16 cellular contexts compared by ENCODE assay signal in genomic region chr3:178699810-178700209, GRCh38.
DNase-seq lines count a peak whose midpoint lies in the region; ATAC-seq and TF ChIP-seq lines count a peak whose summit lies in the region.
"Had no signal": no experiment of that assay in that cellular context is flagged by ENCODE, and none has a peak within 500 bp of the region (broad histone marks: within the 10 kb centered on the region; RNA-seq: fewer than 3 reads in every experiment).

No MANE protein-coding gene starts in this region.

- no peak overlapping the region for H3K4me3 ChIP-seq in adipocyte (ENCODE audit: low read length)
- H3K4me3 ChIP-seq in colonic mucosa: no peak overlapping the region
- H3K4me3 ChIP-seq: hepatocyte, transverse colon had no signal

- H3K9ac ChIP-seq in adipocyte (ENCODE audit: low read length) (no peak overlapping the region), colonic mucosa (ENCODE audit: low read depth in 2 of 2, low read length in 2 of 2) (no peak overlapping the region)

- intact Hi-C loops in colonic mucosa (cut with DNase I): no loop called here

- ATAC-seq in GM21447 (IDR thresholded peaks at IDR 0.05; ENCODE audit: unreplicated experiment): peak; percentile 57
- no peak for ATAC-seq in GM19467 (IDR thresholded peaks at IDR 0.05; ENCODE audit: unreplicated experiment)
- ATAC-seq: activated CD8-positive, alpha-beta T cell treated with anti-CD3 and anti-CD28 coated beads, Interleukin-2, amount 10 ng/mL, durations not matched to agents 7 days and 5 days; effector memory CD8-positive, alpha-beta T cell had no signal

- H3K27me3 ChIP-seq in adipocyte (replicated peaks; ENCODE audit: control insufficient read depth, insufficient read depth, low read length): no peaks in the 10 kb centered on the region
- H3K27me3 ChIP-seq in colonic mucosa: no peaks in the 10 kb centered on the region
- H3K27me3 ChIP-seq: BE2C, hepatocyte, transverse colon had no signal

- H3K4me1 ChIP-seq in adipocyte (ENCODE audit: control insufficient read depth, insufficient read depth, low read length): no peaks in the 10 kb centered on the region
- no peaks in the 10 kb centered on the region for H3K4me1 ChIP-seq in colonic mucosa
- H3K4me1 ChIP-seq: BE2C, transverse colon had no signal

- no peak for TF ChIP-seq CTCF in colonic mucosa (IDR thresholded peaks at IDR 0.05)

- no peaks in the 10 kb centered on the region for H3K36me3 ChIP-seq in adipocyte (ENCODE audit: control insufficient read depth, insufficient read depth, low read length, severe bottlenecking)
- H3K36me3 ChIP-seq in colonic mucosa: no peaks in the 10 kb centered on the region
- H3K36me3 ChIP-seq: BE2C, transverse colon had no signal

- H3K9me3 ChIP-seq in adipocyte (ENCODE audit: control insufficient read depth, low read length) (peaks cover 14% of the 10 kb centered on the region), colonic mucosa (no peaks in the 10 kb centered on the region)
- H3K9me3 ChIP-seq: BE2C, transverse colon had no signal

- H3K27ac ChIP-seq in colonic mucosa: no peak overlapping the region
- H3K27ac ChIP-seq: hepatocyte, transverse colon had no signal

- DNase-seq in EH (ENCODE audit: low read depth): peak; percentile 47
- DNase-seq in adipocyte (ENCODE audit: low read depth): peak; percentile 29
- peak; percentile 16 for DNase-seq in medulla oblongata (ENCODE audit: extremely low spot score)
- no peak for DNase-seq in T-helper 1 cell
- no peak for DNase-seq in colonic mucosa
- no peak for DNase-seq in COLO668 (lab: John Stamatoyannopoulos, UW; ENCODE audit: unreplicated experiment)
- DNase-seq: activated CD8-positive, alpha-beta T cell treated with anti-CD3 and anti-CD28 coated beads, Interleukin-2, amount 10 ng/mL, durations not matched to agents 7 days and 5 days; activated naive CD8-positive, alpha-beta T cell treated with anti-CD3 and anti-CD28 coated beads for 36 hours; activated T-cell treated with anti-CD3 and anti-CD28 coated beads, Interleukin-2, amount 50 U/mL, for 48 hours; BE2C; effector memory CD8-positive, alpha-beta T cell; NCI-H2107; transverse colon had no signal

Comparison
In these comparisons a context has a peak if more than half of its experiments do, and no peak if none do; other contexts are left out.
1. DNase-seq: peak in EH (single experiment), adipocyte (single experiment) and medulla oblongata (single experiment); none in T-helper 1 cell (0 of 5), colonic mucosa (single experiment) and COLO668 (single experiment).